In genomic region chr4:155954939-155955338, GRCh38 we compare ENCODE assay signal across 2 cellular contexts.
TF ChIP-seq lines count a peak whose summit lies in the region.

No MANE protein-coding gene starts in this region.

TF ChIP-seq in HepG2, 621 proteins besides CTCF, POLR2A, EP300 and RAD21 (continues in another document):
- TF ChIP-seq NFIC (IDR thresholded peaks at IDR 0.05; ENCODE audit: low read length) (peak; percentile 70; the same call in 1 of the 2 replicates), CREM (IDR thresholded peaks at IDR 0.05) (peak; percentile 60), CREM (CRISPR knock-in tag; IDR thresholded peaks at IDR 0.05) (no peak), ZNF800 (CRISPR knock-in tag; IDR thresholded peaks at IDR 0.05) (no peak), KLF12 (CRISPR knock-in tag; IDR thresholded peaks at IDR 0.05; ENCODE audit: borderline replicate concordance) (no peak), ARID5B (CRISPR knock-in tag; IDR thresholded peaks at IDR 0.05) (peak; percentile 73), CHCHD3 (CRISPR knock-in tag; IDR thresholded peaks at IDR 0.05) (no peak), ZBTB40 (IDR thresholded peaks at IDR 0.05) (peak; percentile 66), ZBTB40 (CRISPR knock-in tag; IDR thresholded peaks at IDR 0.05) (no peak; the same call in 1 of the 2 replicates)

TF ChIP-seq in SK-N-SH treated with all-trans-retinoic acid at 6 μM for 48 hours, 23 proteins besides CTCF, POLR2A, EP300 and RAD21:
- TF ChIP-seq TSHZ2 (CRISPR knock-in tag; IDR thresholded peaks at IDR 0.05): no peak
- TF ChIP-seq ZC3H10 (CRISPR knock-in tag; IDR thresholded peaks at IDR 0.05): no peak
- no peak for TF ChIP-seq PATZ1 (CRISPR knock-in tag; IDR thresholded peaks at IDR 0.05; ENCODE audit: borderline replicate concordance)
- TF ChIP-seq POU6F1 (CRISPR knock-in tag; IDR thresholded peaks at IDR 0.05; ENCODE audit: borderline replicate concordance, low read depth): no peak
- TF ChIP-seq ZNF565 (CRISPR knock-in tag; conservative IDR thresholded peaks at IDR 0.05; ENCODE audit: low read depth): no peak
- no peak for TF ChIP-seq ARNTL (CRISPR knock-in tag; IDR thresholded peaks at IDR 0.05; ENCODE audit: borderline replicate concordance, low read depth)
- no peak for TF ChIP-seq ZFP3 (CRISPR knock-in tag; IDR thresholded peaks at IDR 0.05)
- no peak for TF ChIP-seq OSR1 (CRISPR knock-in tag; IDR thresholded peaks at IDR 0.05)
- no peak for TF ChIP-seq GLIS3 (CRISPR knock-in tag; IDR thresholded peaks at IDR 0.05)
- no peak for TF ChIP-seq TOX (CRISPR knock-in tag; IDR thresholded peaks at IDR 0.05; ENCODE audit: borderline replicate concordance)
- TF ChIP-seq BACH2 (CRISPR knock-in tag; IDR thresholded peaks at IDR 0.05; ENCODE audit: borderline replicate concordance): no peak
TF ChIP-seq in SK-N-SH treated with all-trans-retinoic acid at 6 μM for 48 hours: peak in this region for 0.
